Comparison of ENCODE assay signal across 38 cellular contexts in genomic region chr11:5940748-5941147, GRCh38. TPM values are rescaled to one million over a fixed set of nuclear protein-coding genes. Genes with fewer than 3 reads are reported as not detected.
"Had no signal": no experiment of that assay in that cellular context is flagged by ENCODE, and none has a peak within 500 bp of the region (broad histone marks: within the 10 kb centered on the region; RNA-seq: fewer than 3 reads in every experiment).

No MANE protein-coding gene starts in this region.

- ATAC-seq: activated naive CD4-positive, alpha-beta T cell treated with anti-CD3 and anti-CD28 coated beads, Interleukin-2, amount 50 U/mL, for 72 hours; activated naive CD8-positive, alpha-beta T cell treated with anti-CD3 and anti-CD28 coated beads, Interleukin-2, amount 50 U/mL, for 24 hours; activated T-cell treated with anti-CD3 and anti-CD28 coated beads, Interleukin-2, amount 50 U/mL, for 4 hours; activated T-cell treated with anti-CD3 and anti-CD28 coated beads, Interleukin-2, amount 50 U/mL, for 72 hours; activated T-helper 17 cell treated with anti-CD3 and anti-CD28 coated beads, Interleukin-2, amount 50 U/mL, for 72 hours; body of pancreas had no signal

- H3K36me3 ChIP-seq: adrenal gland, ascending aorta, brain microvascular endothelial cell, breast epithelium, cardiac muscle cell had no signal

- H3K4me3 ChIP-seq: adrenal gland, ascending aorta, body of pancreas, breast epithelium, cardiac muscle cell had no signal

- H3K9me3 ChIP-seq: adrenal gland, ascending aorta, body of pancreas had no signal

- H3K27me3 ChIP-seq: adrenal gland, ascending aorta, body of pancreas, brain microvascular endothelial cell, cardiac muscle cell had no signal

- DNase-seq: activated effector memory CD4-positive, alpha-beta T cell treated with anti-CD3 and anti-CD28 coated beads, Interleukin-2, amount 50 U/mL, for 16 hours; activated effector memory CD4-positive, alpha-beta T cell treated with Interleukin-2 at 50 U/mL for 16 hours; activated gamma-delta T cell; activated gamma-delta T cell treated with Interleukin-2 at 50 U/mL for 16 hours; activated naive CD4-positive, alpha-beta T cell; activated naive CD4-positive, alpha-beta T cell treated with anti-CD3 and anti-CD28 coated beads for 36 hours; activated naive CD4-positive, alpha-beta T cell treated with anti-CD3 and anti-CD28 coated beads, Interleukin-2, amount 10 ng/mL, durations not matched to agents 7 days and 5 days; activated naive CD4-positive, alpha-beta T cell treated with anti-CD3 and anti-CD28 coated beads, Interleukin-2, amount 50 U/mL, for 16 hours; activated naive CD4-positive, alpha-beta T cell treated with Interleukin-2 at 50 U/mL for 16 hours; activated naive CD8-positive, alpha-beta T cell treated with anti-CD3 and anti-CD28 coated beads for 36 hours; activated naive CD8-positive, alpha-beta T cell treated with anti-CD3 and anti-CD28 coated beads, Interleukin-2, amount 10 ng/mL, durations not matched to agents 7 days and 5 days; activated naive CD8-positive, alpha-beta T cell treated with anti-CD3 and anti-CD28 coated beads, Interleukin-2, amount 50 U/mL, for 24 hours; activated T-cell treated with anti-CD3 and anti-CD28 coated beads, Interleukin-2, amount 50 U/mL, for 4 hours; activated T-cell treated with anti-CD3 and anti-CD28 coated beads, Interleukin-2, amount 50 U/mL, for 48 hours; activated T-cell treated with anti-CD3 and anti-CD28 coated beads, Interleukin-2, amount 50 U/mL, for 72 hours; adrenal gland; amniotic stem cell; amygdala; anterior cingulate cortex; aorta; body of pancreas; brain microvascular endothelial cell; caudate nucleus; central memory CD4-positive, alpha-beta T cell; cerebellar nuclear complex had no signal

- H3K4me1 ChIP-seq: adrenal gland, ascending aorta, body of pancreas, breast epithelium had no signal

- H3K27ac ChIP-seq: adrenal gland, ascending aorta, body of pancreas, brain microvascular endothelial cell, breast epithelium, cardiac muscle cell had no signal

- FAIRE-seq: astrocyte, bronchial epithelial cell had no signal

RNA-seq across cellular contexts. Expression of gene OR56A3, which starts 1.3 kb away (rescaled TPM):
- total RNA-seq: activated naive CD4-positive, alpha-beta T cell treated with anti-CD3 and anti-CD28 coated beads for 36 hours; activated naive CD4-positive, alpha-beta T cell treated with anti-CD3 and anti-CD28 coated beads, Interleukin-2, amount 50 U/mL, for 72 hours; activated naive CD8-positive, alpha-beta T cell treated with anti-CD3 and anti-CD28 coated beads for 36 hours; activated naive CD8-positive, alpha-beta T cell treated with anti-CD3 and anti-CD28 coated beads, Interleukin-2, amount 10 ng/mL, durations not matched to agents 7 days and 5 days; activated T-cell treated with anti-CD3 and anti-CD28 coated beads, Interleukin-2, amount 50 U/mL, for 4 hours; activated T-cell treated with anti-CD3 and anti-CD28 coated beads, Interleukin-2, amount 50 U/mL, for 72 hours; activated T-helper 1 cell treated with anti-CD3 and anti-CD28 coated beads, Interleukin-12 subunit alpha, Interleukin-12 subunit beta, Interleukin-2, Interleukin-4 antibody, amounts not matched to agents 30 ng/mL and 10 ng/mL and 1 ng/mL, durations not matched to agents 14 hours and 24 hours and 36 hours; activated T-helper 17 cell treated with anti-CD3 and anti-CD28 coated beads, Interleukin-2, amount 50 U/mL, for 72 hours; activated T-helper 2 cell treated with anti-CD3 and anti-CD28 coated beads, Interferon-gamma antibody, Interleukin-2, Interleukin-4, amounts not matched to agents 10 μg/mL and 5 μg/mL and 100 μg/mL, durations not matched to agents 14 hours and 24 hours and 36 hours; adrenal gland; aorta; ascending aorta; astrocyte; body of pancreas; breast epithelium; bronchial epithelial cell; cardiac muscle cell; cardiac septum; cerebellum; chondrocyte had no signal
- polyA plus RNA-seq: adipose tissue, adrenal gland, aorta, cardiac muscle cell had no signal

RNA-seq across cellular contexts. Expression of gene OR56A5, which starts 27.5 kb away (rescaled TPM):
- total RNA-seq: activated naive CD4-positive, alpha-beta T cell treated with anti-CD3 and anti-CD28 coated beads for 36 hours; activated naive CD4-positive, alpha-beta T cell treated with anti-CD3 and anti-CD28 coated beads, Interleukin-2, amount 50 U/mL, for 72 hours; activated naive CD8-positive, alpha-beta T cell treated with anti-CD3 and anti-CD28 coated beads for 36 hours; activated naive CD8-positive, alpha-beta T cell treated with anti-CD3 and anti-CD28 coated beads, Interleukin-2, amount 10 ng/mL, durations not matched to agents 7 days and 5 days; activated T-cell treated with anti-CD3 and anti-CD28 coated beads, Interleukin-2, amount 50 U/mL, for 4 hours; activated T-cell treated with anti-CD3 and anti-CD28 coated beads, Interleukin-2, amount 50 U/mL, for 72 hours; activated T-helper 1 cell treated with anti-CD3 and anti-CD28 coated beads, Interleukin-12 subunit alpha, Interleukin-12 subunit beta, Interleukin-2, Interleukin-4 antibody, amounts not matched to agents 30 ng/mL and 10 ng/mL and 1 ng/mL, durations not matched to agents 14 hours and 24 hours and 36 hours; activated T-helper 17 cell treated with anti-CD3 and anti-CD28 coated beads, Interleukin-2, amount 50 U/mL, for 72 hours; activated T-helper 2 cell treated with anti-CD3 and anti-CD28 coated beads, Interferon-gamma antibody, Interleukin-2, Interleukin-4, amounts not matched to agents 10 μg/mL and 5 μg/mL and 100 μg/mL, durations not matched to agents 14 hours and 24 hours and 36 hours; adrenal gland; aorta; ascending aorta; astrocyte; body of pancreas; breast epithelium; bronchial epithelial cell; cardiac muscle cell; cardiac septum; cerebellum; chondrocyte had no signal
- polyA plus RNA-seq: adipose tissue, adrenal gland, aorta, cardiac muscle cell had no signal

RNA-seq across cellular contexts. Expression of gene OR52L1, which starts 46.0 kb away (rescaled TPM):
- total RNA-seq: activated naive CD4-positive, alpha-beta T cell treated with anti-CD3 and anti-CD28 coated beads for 36 hours; activated naive CD4-positive, alpha-beta T cell treated with anti-CD3 and anti-CD28 coated beads, Interleukin-2, amount 50 U/mL, for 72 hours; activated naive CD8-positive, alpha-beta T cell treated with anti-CD3 and anti-CD28 coated beads for 36 hours; activated naive CD8-positive, alpha-beta T cell treated with anti-CD3 and anti-CD28 coated beads, Interleukin-2, amount 10 ng/mL, durations not matched to agents 7 days and 5 days; activated T-cell treated with anti-CD3 and anti-CD28 coated beads, Interleukin-2, amount 50 U/mL, for 4 hours; activated T-cell treated with anti-CD3 and anti-CD28 coated beads, Interleukin-2, amount 50 U/mL, for 72 hours; activated T-helper 1 cell treated with anti-CD3 and anti-CD28 coated beads, Interleukin-12 subunit alpha, Interleukin-12 subunit beta, Interleukin-2, Interleukin-4 antibody, amounts not matched to agents 30 ng/mL and 10 ng/mL and 1 ng/mL, durations not matched to agents 14 hours and 24 hours and 36 hours; activated T-helper 17 cell treated with anti-CD3 and anti-CD28 coated beads, Interleukin-2, amount 50 U/mL, for 72 hours; activated T-helper 2 cell treated with anti-CD3 and anti-CD28 coated beads, Interferon-gamma antibody, Interleukin-2, Interleukin-4, amounts not matched to agents 10 μg/mL and 5 μg/mL and 100 μg/mL, durations not matched to agents 14 hours and 24 hours and 36 hours; aorta; ascending aorta; astrocyte; body of pancreas; breast epithelium; bronchial epithelial cell; cardiac septum; cerebellum; chondrocyte had no signal
- polyA plus RNA-seq: adipose tissue, adrenal gland, aorta, cardiac muscle cell had no signal

RNA-seq across cellular contexts. Expression of gene OR52E5, which starts 47.7 kb away (rescaled TPM):
- total RNA-seq: activated naive CD4-positive, alpha-beta T cell treated with anti-CD3 and anti-CD28 coated beads for 36 hours; activated naive CD4-positive, alpha-beta T cell treated with anti-CD3 and anti-CD28 coated beads, Interleukin-2, amount 50 U/mL, for 72 hours; activated naive CD8-positive, alpha-beta T cell treated with anti-CD3 and anti-CD28 coated beads for 36 hours; activated naive CD8-positive, alpha-beta T cell treated with anti-CD3 and anti-CD28 coated beads, Interleukin-2, amount 10 ng/mL, durations not matched to agents 7 days and 5 days; activated T-cell treated with anti-CD3 and anti-CD28 coated beads, Interleukin-2, amount 50 U/mL, for 4 hours; activated T-cell treated with anti-CD3 and anti-CD28 coated beads, Interleukin-2, amount 50 U/mL, for 72 hours; activated T-helper 1 cell treated with anti-CD3 and anti-CD28 coated beads, Interleukin-12 subunit alpha, Interleukin-12 subunit beta, Interleukin-2, Interleukin-4 antibody, amounts not matched to agents 30 ng/mL and 10 ng/mL and 1 ng/mL, durations not matched to agents 14 hours and 24 hours and 36 hours; activated T-helper 17 cell treated with anti-CD3 and anti-CD28 coated beads, Interleukin-2, amount 50 U/mL, for 72 hours; activated T-helper 2 cell treated with anti-CD3 and anti-CD28 coated beads, Interferon-gamma antibody, Interleukin-2, Interleukin-4, amounts not matched to agents 10 μg/mL and 5 μg/mL and 100 μg/mL, durations not matched to agents 14 hours and 24 hours and 36 hours; adrenal gland; aorta; ascending aorta; astrocyte; body of pancreas; breast epithelium; bronchial epithelial cell; cardiac muscle cell; cardiac septum; cerebellum; chondrocyte had no signal
- polyA plus RNA-seq: adipose tissue, adrenal gland, aorta, cardiac muscle cell had no signal
